1 cellular context compared by ENCODE assay signal in genomic region chr17:46866325-46866724, GRCh38.
TF ChIP-seq lines count a peak whose summit lies in the region.

No MANE protein-coding gene starts in this region.

TF ChIP-seq in H1, 55 proteins besides CTCF, POLR2A, EP300 and RAD21 (continued from another document):
- TF ChIP-seq TBP (IDR thresholded peaks at IDR 0.05; ENCODE audit: low read depth, low read length) = no peak
